Comparison of ENCODE assay signal across 29 cellular contexts in genomic region chr2:205078762-205079161, GRCh38.
"Had no signal": no experiment of that assay in that cellular context is flagged by ENCODE, and none has a peak within 500 bp of the region (broad histone marks: within the 10 kb centered on the region; RNA-seq: fewer than 3 reads in every experiment).

No MANE protein-coding gene starts in this region.

- H3K36me3 Mint-ChIP-seq: immature natural killer cell, memory B cell, natural killer cell, neural progenitor cell had no signal

- H3K9me3 ChIP-seq: right lobe of liver, testis, transverse colon had no signal

- H3K27ac ChIP-seq: brain microvascular endothelial cell, neural progenitor cell, right lobe of liver, testis, transverse colon had no signal

- H3K9me3 Mint-ChIP-seq: activated B cell treated with CpG ODN at 0.5 μM for 24 hours; activated T-helper 1 cell treated with anti-CD3 and anti-CD28 coated beads, Interleukin-12 subunit alpha, Interleukin-12 subunit beta, Interleukin-2, Interleukin-4 antibody, amounts not matched to agents 30 ng/mL and 10 ng/mL and 1 ng/mL, durations not matched to agents 14 hours and 24 hours and 36 hours; endodermal cell; memory B cell; natural killer cell; neural progenitor cell had no signal

- H2AFZ ChIP-seq: neural progenitor cell had no signal

- H3K27me3 Mint-ChIP-seq: activated B cell treated with CpG ODN at 0.5 μM for 24 hours, memory B cell, progenitor cell of endocrine pancreas had no signal

- H3K9ac ChIP-seq: neural progenitor cell had no signal

- H3K36me3 ChIP-seq: brain microvascular endothelial cell, neural progenitor cell, right lobe of liver, transverse colon had no signal

- H3K4me3 ChIP-seq: neural progenitor cell, right lobe of liver, testis, transverse colon had no signal

- H3K27ac Mint-ChIP-seq: activated B cell treated with CpG ODN at 0.5 μM for 24 hours; activated naive CD4-positive, alpha-beta T cell treated with anti-CD3 and anti-CD28 coated beads, Interleukin-2, amount 50 U/mL, for 72 hours; activated T-helper 1 cell treated with anti-CD3 and anti-CD28 coated beads, Interleukin-12 subunit alpha, Interleukin-12 subunit beta, Interleukin-2, Interleukin-4 antibody, amounts not matched to agents 30 ng/mL and 10 ng/mL and 1 ng/mL, durations not matched to agents 14 hours and 24 hours and 36 hours; endodermal cell; immature natural killer cell; memory B cell; natural killer cell; neural progenitor cell; progenitor cell of endocrine pancreas had no signal

- ATAC-seq: activated naive CD4-positive, alpha-beta T cell treated with anti-CD3 and anti-CD28 coated beads, Interleukin-2, amount 50 U/mL, for 72 hours; esophagus mucosa; left colon; natural killer cell; right lobe of liver; stimulated activated naive CD8-positive, alpha-beta T cell treated with anti-CD3 and anti-CD28 coated beads, Interleukin-15, Interleukin-2, amounts not matched to agents 100 U/mL and 50 U/mL, for 24 hours had no signal

- H3K4me3 Mint-ChIP-seq: activated B cell treated with CpG ODN at 0.5 μM for 24 hours; activated T-helper 1 cell treated with anti-CD3 and anti-CD28 coated beads, Interleukin-12 subunit alpha, Interleukin-12 subunit beta, Interleukin-2, Interleukin-4 antibody, amounts not matched to agents 30 ng/mL and 10 ng/mL and 1 ng/mL, durations not matched to agents 14 hours and 24 hours and 36 hours; endodermal cell; immature natural killer cell; memory B cell; natural killer cell; neural progenitor cell had no signal

- DNase-seq: activated B cell treated with CpG ODN at 0.5 μM for 24 hours; activated CD4-positive, alpha-beta T cell treated with anti-CD3 and anti-CD28 coated beads, Interleukin-2, amount 50 U/mL, for 4 hours; activated CD8-positive, alpha-beta memory T cell treated with anti-CD3 and anti-CD28 coated beads, Interleukin-2, amount 50 U/mL, for 4 hours; activated effector memory CD4-positive, alpha-beta T cell treated with anti-CD3 and anti-CD28 coated beads, Interleukin-2, amount 50 U/mL, for 16 hours; activated T-cell treated with anti-CD3 and anti-CD28 coated beads, Interleukin-2, amount 50 U/mL, for 1 hour; amniotic stem cell; brain microvascular endothelial cell; cortex of kidney; endodermal cell; foreskin fibroblast; head of caudate nucleus; hypothalamus; immature natural killer cell; kidney; left colon; midbrain; natural killer cell; right lobe of liver; stimulated activated CD4-positive, alpha-beta T cell treated with anti-CD3 and anti-CD28 coated beads, Interleukin-2, amount 100 ng/mL, for 48 hours; stimulated activated naive CD8-positive, alpha-beta T cell treated with anti-CD3 and anti-CD28 coated beads, Interleukin-15, Interleukin-2, amounts not matched to agents 100 U/mL and 50 U/mL, for 24 hours; testis; transverse colon had no signal

- FAIRE-seq: astrocyte had no signal

- H3K4me1 Mint-ChIP-seq: activated B cell treated with CpG ODN at 0.5 μM for 24 hours, endodermal cell, memory B cell, natural killer cell had no signal

- H3K4me1 ChIP-seq: right lobe of liver, testis, transverse colon had no signal

- H3K27me3 ChIP-seq: brain microvascular endothelial cell, right lobe of liver, testis, transverse colon had no signal
